ENCODE assay signal across 8 cellular contexts in genomic region chr3:105869982-105870381, GRCh38. TPM values are rescaled to one million over a fixed set of nuclear protein-coding genes. Genes with fewer than 3 reads are reported as not detected.
DNase-seq lines count a peak whose midpoint lies in the region; ATAC-seq and TF ChIP-seq lines count a peak whose summit lies in the region.

No MANE protein-coding gene starts in this region.

- H3K9me3 ChIP-seq in iPS-18c (ENCODE audit: control insufficient read depth, insufficient read depth, low read length) (no peaks in the 10 kb centered on the region), stomach (no peaks in the 10 kb centered on the region)

- ATAC-seq in activated CD8-positive, alpha-beta T cell treated with anti-CD3 and anti-CD28 coated beads for 36 hours = no peak
- ATAC-seq in HG02970 (IDR thresholded peaks at IDR 0.05; ENCODE audit: low FRiP score, unreplicated experiment) (no peak), GM19328 (IDR thresholded peaks at IDR 0.05; ENCODE audit: unreplicated experiment) (no peak)

- peaks cover 0 to 4% (median 0%) of the 10 kb centered on the region in 4 donors for H3K36me3 ChIP-seq in stomach

- H3K4me1 Mint-ChIP-seq in activated CD8-positive, alpha-beta T cell treated with anti-CD3 and anti-CD28 coated beads for 36 hours (ENCODE audit: low read depth) = peaks cover 21% of the 10 kb centered on the region

- H3K4me3 Mint-ChIP-seq in activated CD8-positive, alpha-beta T cell treated with anti-CD3 and anti-CD28 coated beads for 36 hours = no peak overlapping the region

- intact Hi-C loops in activated CD8-positive, alpha-beta T cell treated with anti-CD3 and anti-CD28 coated beads for 36 hours (cut with micrococcal nuclease) = loop anchor here (5.0 kb wide), 4 partner anchors 43 to 462 kb away; no protein-coding TSS in a partner anchor
- intact Hi-C loops in stomach (cut with DNase I; ENCODE audit: low total_unique reads) = no loop called here

- no peaks in the 10 kb centered on the region for H3K9me3 Mint-ChIP-seq in activated CD8-positive, alpha-beta T cell treated with anti-CD3 and anti-CD28 coated beads for 36 hours

- H3K4me3 ChIP-seq in iPS-18c (ENCODE audit: insufficient read depth, low read depth, low read length) = peak overlapping the region; percentile 92
- peak overlapping the region; percentile 70 to 92 (median 89) for H3K4me3 ChIP-seq in stomach

- TF ChIP-seq CTCF in activated CD8-positive, alpha-beta T cell treated with anti-CD3 and anti-CD28 coated beads for 36 hours (IDR thresholded peaks at IDR 0.05) = no peak
- no peak for TF ChIP-seq CTCF in stomach (IDR thresholded peaks at IDR 0.05)

- POLR2A ChIA-PET in activated CD8-positive, alpha-beta T cell treated with anti-CD3 and anti-CD28 coated beads for 36 hours (lab: Charles Lee) = interaction anchor here (1.2 to 4.7 kb wide), 4 partner anchors 12 to 47 kb away, joined by 3 to 33 read pairs (median 8); no protein-coding TSS in a partner anchor

- WGBS in stomach, 5 donors = 20 to 46% (median 31%) methylated on average over 3 of the region's 3 CpGs

- CTCF ChIA-PET in activated CD8-positive, alpha-beta T cell treated with anti-CD3 and anti-CD28 coated beads for 36 hours (lab: Charles Lee) = interaction anchor here (1.1 kb wide), 1 partner anchor 33 kb away, joined by 3 read pairs; no protein-coding TSS in a partner anchor

- no peak for TF ChIP-seq POLR2A in stomach (IDR thresholded peaks at IDR 0.05)

- TF ChIP-seq EP300 in stomach (IDR thresholded peaks at IDR 0.05) = no peak

- H3K36me3 Mint-ChIP-seq in activated CD8-positive, alpha-beta T cell treated with anti-CD3 and anti-CD28 coated beads for 36 hours (ENCODE audit: low read depth) = peaks cover 31% of the 10 kb centered on the region

- DNase-seq in NCI-H748 (lab: John Stamatoyannopoulos, UW; ENCODE audit: unreplicated experiment) (peak; percentile 16), NCI-H748 treated with DMSO at 0.1 percent for 48 hours (lab: John Stamatoyannopoulos, UW) (no peak), stomach (no peak), CD1c-positive myeloid dendritic cell (ENCODE audit: extremely low spot score) (no peak)
- DNase-seq in activated CD8-positive, alpha-beta T cell treated with anti-CD3 and anti-CD28 coated beads for 36 hours = no peak

- H3K27ac Mint-ChIP-seq in activated CD8-positive, alpha-beta T cell treated with anti-CD3 and anti-CD28 coated beads for 36 hours = peak overlapping the region; percentile 96

- peaks cover 12 to 44% (median 28%) of the 10 kb centered on the region in 4 donors for H3K4me1 ChIP-seq in stomach

- H3K27me3 Mint-ChIP-seq in activated CD8-positive, alpha-beta T cell treated with anti-CD3 and anti-CD28 coated beads for 36 hours = no peaks in the 10 kb centered on the region

- H3K27me3 ChIP-seq in stomach = no peaks in the 10 kb centered on the region

- H3K27ac ChIP-seq in stomach = peak overlapping the region; percentile 92 to 98 (median 97)

RNA-seq across cellular contexts. Expression of gene CBLB, which starts 1.2 kb away (rescaled TPM):
- total RNA-seq in activated CD8-positive, alpha-beta T cell treated with anti-CD3 and anti-CD28 coated beads for 36 hours = 100 to 1,000 TPM; 104 to 113 TPM
- total RNA-seq in stomach = 10 to 100 TPM; 26.4 to 94.4 (median 75.9) TPM
- 1 to 10 TPM; 6.9 to 8.9 (median 7.2) TPM for polyA plus RNA-seq in stomach
